In the genomic region with DNA sequence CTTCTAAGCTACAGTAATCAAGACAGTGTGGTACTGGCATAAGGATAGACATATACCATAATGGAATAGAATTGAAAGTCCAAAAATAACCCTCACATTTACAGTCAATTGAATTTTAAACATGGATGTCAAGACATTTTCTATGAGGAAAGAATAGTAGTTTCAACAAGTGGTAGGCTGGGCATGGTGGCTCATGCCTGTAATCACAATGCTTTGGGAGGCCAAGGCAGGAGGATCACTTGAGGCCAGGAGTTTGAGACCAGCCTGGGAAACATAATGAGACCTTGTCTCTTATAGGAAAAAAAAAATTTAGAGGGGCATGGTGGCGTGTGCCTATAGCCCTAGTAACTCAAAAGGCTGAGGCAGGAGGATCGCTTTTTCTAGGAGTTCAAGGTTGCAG, we compare ENCODE assay signal across 28 cellular contexts.
"Had no signal": no experiment of that assay in that cellular context is flagged by ENCODE, and none has a peak within 500 bp of the region (broad histone marks: within the 10 kb centered on the region; RNA-seq: fewer than 3 reads in every experiment).

No MANE protein-coding gene starts in this region.

- H3K27me3 Mint-ChIP-seq: stimulated activated memory B cell treated with anti-CD40 and anti-IgM and Interleukin-4, amounts not matched to agents 10 μg/mL and 1 μg/mL and 100 μg/mL, for 72 hours; stimulated activated naive B cell treated with anti-CD40 and anti-IgM and Interleukin-4, amounts not matched to agents 10 μg/mL and 1 μg/mL and 100 μg/mL, for 72 hours; stimulated activated naive CD8-positive, alpha-beta T cell treated with anti-CD3 and anti-CD28 coated beads, Interleukin-15, amount 100 ng/mL, for 72 hours; stimulated activated naive CD8-positive, alpha-beta T cell treated with anti-CD3 and anti-CD28 coated beads, Interleukin-15, Interleukin-2, amounts not matched to agents 100 ng/mL and 50 ng/mL, for 24 hours; type B pancreatic cell had no signal

- FAIRE-seq: urothelium cell line had no signal

- H3K27ac Mint-ChIP-seq: stimulated activated effector memory CD8-positive, alpha-beta T cell treated with anti-CD3 and anti-CD28 coated beads, Interleukin-12 subunit alpha, Interleukin-12 subunit beta, amount 100 ng/mL, for 72 hours; stimulated activated memory B cell treated with anti-CD40 and anti-IgM and Interleukin-4, amounts not matched to agents 10 μg/mL and 1 μg/mL and 100 μg/mL, for 72 hours; stimulated activated naive B cell treated with anti-CD40 and anti-IgM and Interleukin-4, amounts not matched to agents 10 μg/mL and 1 μg/mL and 100 μg/mL, for 72 hours; stimulated activated naive CD8-positive, alpha-beta T cell treated with anti-CD3 and anti-CD28 coated beads, Interleukin-15, amount 100 ng/mL, for 72 hours; stimulated activated naive CD8-positive, alpha-beta T cell treated with anti-CD3 and anti-CD28 coated beads, Interleukin-15, Interleukin-2, amounts not matched to agents 100 ng/mL and 50 ng/mL, for 24 hours; type B pancreatic cell had no signal

- DNase-seq: stimulated activated CD4-positive, alpha-beta T cell treated with anti-CD3 and anti-CD28 coated beads, Interleukin-2, amount 100 ng/mL, for 48 hours; stimulated activated CD4-positive, alpha-beta T cell treated with anti-CD3 and anti-CD28 coated beads, Interleukin-4, amount 100 ng/mL, for 1 hour; stimulated activated CD4-positive, alpha-beta T cell treated with anti-CD3 and anti-CD28 coated beads, Interleukin-4, amount 100 ng/mL, for 24 hours; stimulated activated CD4-positive, alpha-beta T cell treated with anti-CD3 and anti-CD28 coated beads, Interleukin-4, amount 100 ng/mL, for 4 hours; stimulated activated CD8-positive, alpha-beta memory T cell treated with anti-CD3 and anti-CD28 coated beads, Interleukin-4, amount 100 ng/mL, for 48 hours; stimulated activated naive B cell treated with anti-CD40 and anti-IgM and Interleukin-4, amounts not matched to agents 10 μg/mL and 1 μg/mL and 100 μg/mL, for 72 hours; stimulated activated naive CD4-positive, alpha-beta T cell; stimulated activated naive CD4-positive, alpha-beta T cell treated with Interleukin-2 at 50 U/mL for 16 hours; stimulated activated naive CD8-positive, alpha-beta T cell treated with anti-CD3 and anti-CD28 coated beads, Interleukin-15, amount 100 ng/mL, for 72 hours; stimulated activated naive CD8-positive, alpha-beta T cell treated with anti-CD3 and anti-CD28 coated beads, Interleukin-15, Interleukin-2, amounts not matched to agents 100 U/mL and 50 U/mL, for 24 hours; stomach; substantia nigra; testis; thyroid gland; tibial artery; transverse colon; trophoblast cell; upper lobe of left lung; upper lobe of right lung; uterus had no signal

- H3K9me3 Mint-ChIP-seq: stimulated activated effector memory CD8-positive, alpha-beta T cell treated with anti-CD3 and anti-CD28 coated beads, Interleukin-12 subunit alpha, Interleukin-12 subunit beta, amount 100 ng/mL, for 72 hours; stimulated activated memory B cell treated with anti-CD40 and anti-IgM and Interleukin-4, amounts not matched to agents 10 μg/mL and 1 μg/mL and 100 μg/mL, for 72 hours; stimulated activated naive B cell treated with anti-CD40 and anti-IgM and Interleukin-4, amounts not matched to agents 10 μg/mL and 1 μg/mL and 100 μg/mL, for 72 hours; stimulated activated naive CD8-positive, alpha-beta T cell treated with anti-CD3 and anti-CD28 coated beads, Interleukin-15, amount 100 ng/mL, for 72 hours; stimulated activated naive CD8-positive, alpha-beta T cell treated with anti-CD3 and anti-CD28 coated beads, Interleukin-15, Interleukin-2, amounts not matched to agents 100 ng/mL and 50 ng/mL, for 24 hours; type B pancreatic cell had no signal

- ATAC-seq: stimulated activated effector memory CD8-positive, alpha-beta T cell treated with anti-CD3 and anti-CD28 coated beads, Interleukin-12 subunit alpha, Interleukin-12 subunit beta, amount 100 ng/mL, for 72 hours; stimulated activated memory B cell treated with anti-CD40 and anti-IgM and Interleukin-4, amounts not matched to agents 10 μg/mL and 1 μg/mL and 100 μg/mL, for 72 hours; stimulated activated naive B cell treated with anti-CD40 and anti-IgM and Interleukin-4, amounts not matched to agents 10 μg/mL and 1 μg/mL and 100 μg/mL, for 72 hours; stimulated activated naive CD8-positive, alpha-beta T cell treated with anti-CD3 and anti-CD28 coated beads, Interleukin-15, amount 100 ng/mL, for 72 hours; stimulated activated naive CD8-positive, alpha-beta T cell treated with anti-CD3 and anti-CD28 coated beads, Interleukin-15, Interleukin-2, amounts not matched to agents 100 U/mL and 50 U/mL, for 24 hours; upper lobe of right lung had no signal

- H3K36me3 Mint-ChIP-seq: stimulated activated effector memory CD8-positive, alpha-beta T cell treated with anti-CD3 and anti-CD28 coated beads, Interleukin-12 subunit alpha, Interleukin-12 subunit beta, amount 100 ng/mL, for 72 hours; stimulated activated naive B cell treated with anti-CD40 and anti-IgM and Interleukin-4, amounts not matched to agents 10 μg/mL and 1 μg/mL and 100 μg/mL, for 72 hours; type B pancreatic cell had no signal

- H3K4me3 Mint-ChIP-seq: stimulated activated effector memory CD8-positive, alpha-beta T cell treated with anti-CD3 and anti-CD28 coated beads, Interleukin-12 subunit alpha, Interleukin-12 subunit beta, amount 100 ng/mL, for 72 hours; stimulated activated memory B cell treated with anti-CD40 and anti-IgM and Interleukin-4, amounts not matched to agents 10 μg/mL and 1 μg/mL and 100 μg/mL, for 72 hours; stimulated activated naive B cell treated with anti-CD40 and anti-IgM and Interleukin-4, amounts not matched to agents 10 μg/mL and 1 μg/mL and 100 μg/mL, for 72 hours; stimulated activated naive CD8-positive, alpha-beta T cell treated with anti-CD3 and anti-CD28 coated beads, Interleukin-15, amount 100 ng/mL, for 72 hours; stimulated activated naive CD8-positive, alpha-beta T cell treated with anti-CD3 and anti-CD28 coated beads, Interleukin-15, Interleukin-2, amounts not matched to agents 100 ng/mL and 50 ng/mL, for 24 hours; type B pancreatic cell had no signal

- H3K27me3 ChIP-seq: stomach, suprapubic skin, testis, thyroid gland, tibial artery, transverse colon, upper lobe of left lung, upper lobe of right lung, uterus, vagina had no signal

- H3K36me3 ChIP-seq: stomach, suprapubic skin, thoracic aorta, thyroid gland, tibial artery, transverse colon, upper lobe of left lung, upper lobe of right lung, uterus, vagina had no signal

- H3K4me1 ChIP-seq: suprapubic skin, testis, thyroid gland, transverse colon, upper lobe of left lung, upper lobe of right lung, uterus, vagina had no signal

- H3K27ac ChIP-seq: stomach, suprapubic skin, testis, thoracic aorta, thyroid gland, tibial artery, transverse colon, upper lobe of left lung, upper lobe of right lung, uterus, vagina had no signal

- H3K4me3 ChIP-seq: stomach, suprapubic skin, testis, thoracic aorta, thyroid gland, tibial artery, transverse colon, upper lobe of left lung, upper lobe of right lung, uterus, vagina had no signal

- H3K9me3 ChIP-seq: stomach, suprapubic skin, testis, thoracic aorta, thyroid gland, tibial artery, transverse colon, upper lobe of left lung, upper lobe of right lung, uterus, vagina had no signal
